ENCODE assay signal across 19 cellular contexts in the genomic region with DNA sequence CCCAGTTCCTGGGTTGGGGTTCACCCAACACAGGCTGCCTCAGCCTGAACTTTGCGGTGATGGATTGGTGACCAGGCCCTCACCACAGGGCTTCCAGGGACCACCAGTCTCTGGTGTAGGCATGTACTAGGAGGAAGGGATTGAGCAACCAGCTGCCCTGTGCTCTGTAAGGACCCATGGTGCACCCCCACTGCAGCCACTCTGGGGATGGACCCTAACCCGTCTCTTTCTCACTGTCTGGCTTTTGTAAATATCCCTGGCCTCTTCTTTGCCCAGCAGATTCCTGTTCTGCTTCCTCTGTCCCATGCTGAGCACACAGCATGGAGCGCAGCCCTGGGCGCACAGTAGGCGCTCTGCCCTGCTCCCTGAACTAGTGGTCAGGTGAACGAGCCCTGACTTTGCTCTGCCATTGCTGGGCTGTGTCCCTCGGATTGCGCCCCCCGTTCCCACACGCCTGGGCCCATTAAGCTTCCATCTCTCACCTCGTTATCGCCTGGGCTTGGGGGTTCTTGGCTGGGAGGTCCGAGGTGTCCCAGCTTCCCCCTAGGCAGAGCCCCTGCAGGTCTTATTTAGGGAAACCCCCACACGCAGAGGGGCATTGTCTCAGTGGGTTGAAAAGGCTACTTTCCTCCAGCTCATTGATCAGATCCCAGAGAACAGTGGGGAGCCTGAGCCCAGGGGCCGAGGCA.
"Had no signal": no experiment of that assay in that cellular context is flagged by ENCODE, and none has a peak within 500 bp of the region (broad histone marks: within the 10 kb centered on the region; RNA-seq: fewer than 3 reads in every experiment).

No MANE protein-coding gene starts in this region.

- H3K4me3 ChIP-seq: gastrocnemius medialis, left ventricle myocardium inferior, tibial artery, uterus had no signal

- H3K27me3 Mint-ChIP-seq: naive B cell had no signal

- H3K4me3 Mint-ChIP-seq: naive B cell had no signal

- H3K36me3 Mint-ChIP-seq: naive B cell had no signal

- H3K9me3 ChIP-seq: gastrocnemius medialis, left ventricle myocardium inferior, tibial artery, uterus had no signal

- H3K27ac Mint-ChIP-seq: naive B cell had no signal

- H3K36me3 ChIP-seq: gastrocnemius medialis, left ventricle myocardium inferior, tibial artery, uterus had no signal

- ATAC-seq: activated CD4-positive, CD25-positive, alpha-beta regulatory T cell treated with anti-CD3 and anti-CD28 coated beads, Interleukin-2, amount 50 U/mL, for 24 hours; esophagus mucosa; gastrocnemius medialis had no signal

- H3K4me1 ChIP-seq: gastrocnemius medialis, left ventricle myocardium inferior, parathyroid adenoma, tibial artery, uterus had no signal

- H3K79me2 ChIP-seq: parathyroid adenoma had no signal

- H3K9ac ChIP-seq: parathyroid adenoma had no signal

- H2AFZ ChIP-seq: parathyroid adenoma had no signal

- DNase-seq: activated CD8-positive, alpha-beta memory T cell treated with anti-CD3 and anti-CD28 coated beads for 24 hours; activated CD8-positive, alpha-beta memory T cell treated with anti-CD3 and anti-CD28 coated beads, Interleukin-2, amount 50 U/mL, for 48 hours; activated effector memory CD4-positive, alpha-beta T cell treated with Interleukin-2 at 50 U/mL for 16 hours; activated naive CD4-positive, alpha-beta T cell treated with anti-CD3 and anti-CD28 coated beads, Interleukin-2, amount 50 U/mL, for 16 hours; activated T-cell treated with anti-CD3 and anti-CD28 coated beads, Interleukin-2, amount 50 U/mL, for 48 hours; cerebellar nuclear complex; effector CD4-positive, alpha-beta T cell; gastrocnemius medialis; head of caudate nucleus; left ventricle myocardium inferior; mammary epithelial cell; naive B cell; stimulated activated naive CD4-positive, alpha-beta T cell; substantia nigra; tibial artery; uterus had no signal

- H3K27me3 ChIP-seq: gastrocnemius medialis, uterus had no signal

- H3K4me1 Mint-ChIP-seq: naive B cell had no signal

- H3K27ac ChIP-seq: gastrocnemius medialis, left ventricle myocardium inferior, parathyroid adenoma, tibial artery, uterus had no signal
